ENCODE assay signal across 26 cellular contexts in genomic region chr2:239685965-239686364, GRCh38.
"Had no signal": no experiment of that assay in that cellular context is flagged by ENCODE, and none has a peak within 500 bp of the region (broad histone marks: within the 10 kb centered on the region; RNA-seq: fewer than 3 reads in every experiment).

No MANE protein-coding gene starts in this region.

- H3K4me3 Mint-ChIP-seq: naive thymus-derived CD8-positive, alpha-beta T cell; nephron; neural crest cell; stimulated activated naive B cell treated with anti-CD40 and anti-IgM and Interleukin-4, amounts not matched to agents 10 μg/mL and 1 μg/mL and 100 μg/mL, for 72 hours had no signal

- H3K27ac ChIP-seq: hepatocyte, lower lobe of right lung, neutrophil, right atrium auricular region, skin epidermis, stomach, testis, thyroid gland, transverse colon, upper lobe of left lung, vagina had no signal

- H3K27me3 ChIP-seq: hepatocyte, right atrium auricular region, testis, thyroid gland, upper lobe of left lung, vagina had no signal

- H3K4me3 ChIP-seq: hepatocyte, lower lobe of right lung, right atrium auricular region, skin epidermis, stomach, testis, thyroid gland, transverse colon, upper lobe of left lung, vagina had no signal

- H3K27ac Mint-ChIP-seq: naive thymus-derived CD8-positive, alpha-beta T cell; nephron; progenitor cell of endocrine pancreas; stimulated activated naive B cell treated with anti-CD40 and anti-IgM and Interleukin-4, amounts not matched to agents 10 μg/mL and 1 μg/mL and 100 μg/mL, for 72 hours had no signal

- DNase-seq: kidney glomerular epithelial cell; left cardiac atrium; left ventricle myocardium superior; mammary epithelial cell; mesenchymal stem cell; naive thymus-derived CD8-positive, alpha-beta T cell; occipital lobe; stimulated activated CD4-positive, alpha-beta T cell treated with anti-CD3 and anti-CD28 coated beads, Interleukin-12 subunit alpha, Interleukin-12 subunit beta, amount 100 ng/mL, for 4 hours; stimulated activated CD4-positive, alpha-beta T cell treated with anti-CD3 and anti-CD28 coated beads, Interleukin-15, amount 100 ng/mL, for 24 hours; stimulated activated CD4-positive, alpha-beta T cell treated with anti-CD3 and anti-CD28 coated beads, Interleukin-4, amount 100 ng/mL, for 1 hour; stimulated activated naive B cell treated with anti-CD40 and anti-IgM and Interleukin-4, amounts not matched to agents 10 μg/mL and 1 μg/mL and 100 μg/mL, for 72 hours; stimulated activated naive CD8-positive, alpha-beta T cell treated with anti-CD3 and anti-CD28 coated beads, Interleukin-15, Interleukin-2, amounts not matched to agents 100 U/mL and 50 U/mL, for 24 hours; stomach; thyroid gland; transverse colon; upper lobe of left lung had no signal

- H3K4me1 Mint-ChIP-seq: naive thymus-derived CD8-positive, alpha-beta T cell; neural crest cell; stimulated activated naive B cell treated with anti-CD40 and anti-IgM and Interleukin-4, amounts not matched to agents 10 μg/mL and 1 μg/mL and 100 μg/mL, for 72 hours had no signal

- H3K4me2 ChIP-seq: hepatocyte had no signal

- H3K4me1 ChIP-seq: lower lobe of right lung, right atrium auricular region, thyroid gland, transverse colon, vagina had no signal

- H3K79me2 ChIP-seq: hepatocyte had no signal

- H3K36me3 ChIP-seq: lower lobe of right lung, neutrophil, right atrium auricular region, stomach, thyroid gland, transverse colon, upper lobe of left lung, vagina had no signal

- H3K36me3 Mint-ChIP-seq: stimulated activated naive B cell treated with anti-CD40 and anti-IgM and Interleukin-4, amounts not matched to agents 10 μg/mL and 1 μg/mL and 100 μg/mL, for 72 hours had no signal

- H2AFZ ChIP-seq: hepatocyte had no signal

- H3K9me3 ChIP-seq: lower lobe of right lung, neutrophil, testis, thyroid gland, transverse colon, vagina had no signal
